Comparison of ENCODE assay signal across 7 cellular contexts in the genomic region with DNA sequence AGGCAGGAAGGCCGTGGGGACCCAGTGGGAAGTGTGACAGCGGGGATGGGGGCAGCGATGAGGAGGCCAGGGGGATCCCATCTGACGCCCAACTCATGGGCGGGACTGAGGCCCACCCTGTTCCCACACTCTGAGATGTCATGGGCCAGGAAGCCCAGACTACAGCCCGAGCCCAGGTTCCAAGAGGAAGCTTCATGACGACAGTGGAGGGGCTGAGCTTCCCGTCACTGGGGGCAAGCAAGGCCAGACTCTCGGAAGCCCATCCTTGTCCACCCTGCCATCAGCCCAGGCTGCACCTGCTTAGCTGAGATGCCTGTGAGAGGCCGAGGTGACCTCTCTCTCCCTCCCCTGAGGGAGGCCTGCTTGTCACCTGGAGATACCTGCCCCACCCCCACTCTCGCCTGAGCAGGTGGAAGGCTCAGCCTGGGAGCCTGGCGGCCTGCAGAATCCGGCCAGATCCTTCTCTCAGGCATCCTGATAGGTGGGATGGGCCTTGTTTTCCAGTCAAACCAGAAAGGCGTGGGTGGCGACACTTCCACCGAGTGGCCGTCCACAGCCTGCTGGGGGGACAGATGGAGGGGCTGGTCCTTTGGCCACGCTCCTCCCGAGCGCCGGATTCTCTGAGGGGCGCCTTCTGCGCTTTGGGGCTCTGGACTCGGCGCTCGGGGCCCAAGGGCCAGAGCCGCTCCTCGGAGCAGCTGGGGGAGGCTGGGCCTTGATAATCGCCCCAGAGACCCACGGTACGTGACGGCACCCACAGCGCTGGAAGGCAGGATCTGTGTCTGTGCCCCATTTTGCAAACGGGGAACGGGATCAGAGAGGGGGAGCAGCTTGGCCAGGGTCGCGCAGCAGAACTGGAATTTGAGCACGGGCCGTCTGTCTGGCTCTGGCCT. TPM values are rescaled to one million over a fixed set of nuclear protein-coding genes. Genes with fewer than 3 reads are reported as not detected.
DNase-seq lines count a peak whose midpoint lies in the region; ATAC-seq and TF ChIP-seq lines count a peak whose summit lies in the region.

No MANE protein-coding gene starts in this region.

- peaks cover 16% of the 10 kb centered on the region for H3K4me1 Mint-ChIP-seq in HFFc6 (ENCODE audit: low read depth)
- H3K4me1 Mint-ChIP-seq in activated T-helper 17 cell treated with anti-CD3 and anti-CD28 coated beads, Interleukin-2, amount 50 U/mL, for 72 hours = peaks cover 4% of the 10 kb centered on the region

- no peak for DNase-seq in HFFc6
- DNase-seq in islet precursor cell = peak; percentile 87
- DNase-seq in substantia nigra (lab: John Stamatoyannopoulos, UW) = peak in 5 of 49 donors; percentile 21 to 80 (median 44)
- no peak for DNase-seq in glomerular visceral epithelial cell (ENCODE audit: extremely low spot score)
- DNase-seq in superior temporal gyrus (ENCODE audit: extremely low spot score) = no peak
- no peak for DNase-seq in nucleus accumbens (lab: John Stamatoyannopoulos, UW)

- peaks cover 5% of the 10 kb centered on the region for H3K27me3 Mint-ChIP-seq in HFFc6 (ENCODE audit: insufficient read depth)
- H3K27me3 Mint-ChIP-seq in activated T-helper 17 cell treated with anti-CD3 and anti-CD28 coated beads, Interleukin-2, amount 50 U/mL, for 72 hours = no peaks in the 10 kb centered on the region

- no peak for ATAC-seq in activated T-helper 17 cell treated with anti-CD3 and anti-CD28 coated beads, Interleukin-2, amount 50 U/mL, for 72 hours (replicated peaks)

- peaks cover 8% of the 10 kb centered on the region for H3K36me3 Mint-ChIP-seq in HFFc6 (ENCODE audit: low read depth)
- peaks cover 33% of the 10 kb centered on the region for H3K36me3 Mint-ChIP-seq in activated T-helper 17 cell treated with anti-CD3 and anti-CD28 coated beads, Interleukin-2, amount 50 U/mL, for 72 hours (ENCODE audit: low read depth)

- H3K4me3 Mint-ChIP-seq in HFFc6 = peak overlapping the region; percentile 92; the same call in 1 of the 2 replicates
- peak overlapping the region; percentile 82 for H3K4me3 Mint-ChIP-seq in activated T-helper 17 cell treated with anti-CD3 and anti-CD28 coated beads, Interleukin-2, amount 50 U/mL, for 72 hours

- peak overlapping the region; percentile 99 for H3K27ac ChIP-seq in substantia nigra (ENCODE audit: low read depth, low read length, poor library complexity, severe bottlenecking)

- TF ChIP-seq CTCF in HFFc6 (IDR thresholded peaks at IDR 0.05) = no peak

- H3K9me3 Mint-ChIP-seq in HFFc6 = no peaks in the 10 kb centered on the region
- H3K9me3 Mint-ChIP-seq in activated T-helper 17 cell treated with anti-CD3 and anti-CD28 coated beads, Interleukin-2, amount 50 U/mL, for 72 hours = no peaks in the 10 kb centered on the region

- H3K27ac Mint-ChIP-seq in HFFc6 = peak overlapping the region; percentile 33; the same call in 1 of the 2 replicates
- H3K27ac Mint-ChIP-seq in activated T-helper 17 cell treated with anti-CD3 and anti-CD28 coated beads, Interleukin-2, amount 50 U/mL, for 72 hours = peak overlapping the region; percentile 58

RNA-seq across cellular contexts. Expression of gene ZBTB7A, which starts 4.8 kb away (rescaled TPM):
- 10 to 100 TPM; 40.8 to 47.6 (median 43.6) TPM for total RNA-seq in HFFc6 (2021; fragmentation: NEBNext Ultra II Directional; extraction: Animal tissue kit (Norgen Biotek cat#: 25700))
- total RNA-seq in activated T-helper 17 cell treated with anti-CD3 and anti-CD28 coated beads, Interleukin-2, amount 50 U/mL, for 72 hours = 10 to 100 TPM; 38.5 to 41.3 TPM

RNA-seq across cellular contexts. Expression of gene PIAS4, which starts 54.4 kb away (rescaled TPM):
- total RNA-seq in HFFc6 (2021; fragmentation: NEBNext Ultra II Directional; extraction: Animal tissue kit (Norgen Biotek cat#: 25700)) = 10 to 100 TPM; 20.0 to 26.0 (median 23.3) TPM
- 10 to 100 TPM; 32.8 to 39.1 TPM for total RNA-seq in activated T-helper 17 cell treated with anti-CD3 and anti-CD28 coated beads, Interleukin-2, amount 50 U/mL, for 72 hours
